Comparison of ENCODE assay signal across 33 cellular contexts in the genomic region with DNA sequence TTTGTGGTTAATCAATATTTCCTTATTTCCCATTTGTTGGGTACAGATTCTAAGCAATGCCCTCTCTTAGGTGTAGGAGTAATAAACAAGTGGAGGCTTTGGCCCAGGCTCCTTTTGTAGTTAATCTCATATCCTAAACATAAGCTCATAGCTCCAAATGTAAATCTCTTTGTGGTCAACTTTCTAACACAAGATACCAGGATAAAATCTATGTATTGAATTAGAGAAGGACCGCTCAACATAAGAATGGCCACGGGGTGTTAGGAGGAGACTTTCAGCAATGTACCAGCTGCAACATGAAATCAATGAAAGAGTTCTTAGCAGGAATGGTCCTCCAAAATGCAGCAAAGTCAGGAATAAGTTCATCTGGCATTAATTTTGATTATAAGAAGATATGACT.
"Had no signal": no experiment of that assay in that cellular context is flagged by ENCODE, and none has a peak within 500 bp of the region (broad histone marks: within the 10 kb centered on the region; RNA-seq: fewer than 3 reads in every experiment).

No MANE protein-coding gene starts in this region.

- H3K4me3 Mint-ChIP-seq: activated B cell treated with CpG ODN at 0.5 μM for 24 hours; activated CD8-positive, alpha-beta T cell treated with anti-CD3 and anti-CD28 coated beads for 36 hours; activated naive CD8-positive, alpha-beta T cell; activated T-cell treated with anti-CD3 and anti-CD28 coated beads, Interleukin-2, amount 50 U/mL, for 4 hours; activated T-helper 17 cell treated with anti-CD3 and anti-CD28 coated beads, Interleukin-2, amount 50 U/mL, for 72 hours; central memory CD8-positive, alpha-beta T cell; dendritic cell treated with granulocyte-macrophage colony-stimulating factor and Interleukin-4, amounts not matched to agents 40 ng/mL and 50 ng/mL, for 4 days; effector memory CD8-positive, alpha-beta T cell; T-helper 17 cell; T-helper 2 cell treated with Interferon-gamma antibody and Interleukin-4, amounts not matched to agents 5 μg/mL and 100 μg/mL, for 36 hours had no signal

- H3K27ac ChIP-seq: brain microvascular endothelial cell, coronary artery, dorsolateral prefrontal cortex, esophagus muscularis mucosa, foreskin keratinocyte, gastrocnemius medialis, heart left ventricle, WERI-Rb-1 had no signal

- H3K4me3 ChIP-seq: coronary artery, dorsolateral prefrontal cortex, esophagus muscularis mucosa, gastrocnemius medialis, heart left ventricle had no signal

- H3K36me3 Mint-ChIP-seq: activated naive CD8-positive, alpha-beta T cell had no signal

- H3K36me3 ChIP-seq: brain microvascular endothelial cell, esophagus muscularis mucosa, gastrocnemius medialis, heart left ventricle, WERI-Rb-1 had no signal

- H3K9me3 ChIP-seq: esophagus muscularis mucosa, gastrocnemius medialis, heart left ventricle had no signal

- H3K4me1 ChIP-seq: foreskin keratinocyte, gastrocnemius medialis, heart left ventricle had no signal

- H3K4me1 Mint-ChIP-seq: activated B cell treated with CpG ODN at 0.5 μM for 24 hours; activated T-helper 17 cell treated with anti-CD3 and anti-CD28 coated beads, Interleukin-2, amount 50 U/mL, for 72 hours; central memory CD8-positive, alpha-beta T cell; T-helper 17 cell had no signal

- H3K27me3 ChIP-seq: brain microvascular endothelial cell, dorsolateral prefrontal cortex, esophagus muscularis mucosa, foreskin keratinocyte, gastrocnemius medialis, heart left ventricle had no signal

- ATAC-seq: activated CD4-positive, CD25-positive, alpha-beta regulatory T cell treated with anti-CD3 and anti-CD28 coated beads, Interleukin-2, amount 50 U/mL, for 24 hours; activated CD8-positive, alpha-beta T cell treated with anti-CD3 and anti-CD28 coated beads for 36 hours; activated T-cell treated with anti-CD3 and anti-CD28 coated beads, Interleukin-2, amount 50 U/mL, for 4 hours; activated T-helper 17 cell treated with anti-CD3 and anti-CD28 coated beads, Interleukin-2, amount 50 U/mL, for 72 hours; effector memory CD8-positive, alpha-beta T cell; foreskin keratinocyte; gastrocnemius medialis; heart left ventricle; T-helper 17 cell had no signal

- H3K27ac Mint-ChIP-seq: activated B cell treated with CpG ODN at 0.5 μM for 24 hours; activated CD8-positive, alpha-beta T cell treated with anti-CD3 and anti-CD28 coated beads for 36 hours; activated naive CD8-positive, alpha-beta T cell; activated T-helper 17 cell treated with anti-CD3 and anti-CD28 coated beads, Interleukin-2, amount 50 U/mL, for 72 hours; dendritic cell treated with granulocyte-macrophage colony-stimulating factor and Interleukin-4, amounts not matched to agents 40 ng/mL and 50 ng/mL, for 4 days; effector memory CD8-positive, alpha-beta T cell; T-helper 17 cell; T-helper 2 cell treated with Interferon-gamma antibody and Interleukin-4, amounts not matched to agents 5 μg/mL and 100 μg/mL, for 36 hours had no signal

- H3K9me3 Mint-ChIP-seq: activated B cell treated with CpG ODN at 0.5 μM for 24 hours; activated CD8-positive, alpha-beta T cell treated with anti-CD3 and anti-CD28 coated beads for 36 hours; activated T-cell treated with anti-CD3 and anti-CD28 coated beads, Interleukin-2, amount 50 U/mL, for 4 hours; activated T-helper 17 cell treated with anti-CD3 and anti-CD28 coated beads, Interleukin-2, amount 50 U/mL, for 72 hours; dendritic cell treated with granulocyte-macrophage colony-stimulating factor and Interleukin-4, amounts not matched to agents 40 ng/mL and 50 ng/mL, for 4 days; effector memory CD8-positive, alpha-beta T cell; T-helper 2 cell treated with Interferon-gamma antibody and Interleukin-4, amounts not matched to agents 5 μg/mL and 100 μg/mL, for 36 hours had no signal

- DNase-seq: activated B cell treated with CpG ODN at 0.5 μM for 24 hours; activated CD4-positive, alpha-beta T cell treated with anti-CD3 and anti-CD28 coated beads for 48 hours; activated CD4-positive, alpha-beta T cell treated with anti-CD3 and anti-CD28 coated beads, Interleukin-2, amount 50 U/mL, for 1 hour; activated CD4-positive, alpha-beta T cell treated with anti-CD3 and anti-CD28 coated beads, Interleukin-2, amount 50 U/mL, for 48 hours; activated CD8-positive, alpha-beta memory T cell treated with anti-CD3 and anti-CD28 coated beads for 24 hours; activated CD8-positive, alpha-beta T cell treated with anti-CD3 and anti-CD28 coated beads for 36 hours; activated effector memory CD4-positive, alpha-beta T cell treated with Interleukin-2 at 50 U/mL for 16 hours; activated gamma-delta T cell treated with Interleukin-2 at 50 U/mL for 16 hours; activated naive CD4-positive, alpha-beta T cell treated with anti-CD3 and anti-CD28 coated beads, Interleukin-2, amount 50 U/mL, for 16 hours; activated naive CD4-positive, alpha-beta T cell treated with Interleukin-2 at 50 U/mL for 16 hours; activated T-cell treated with anti-CD3 and anti-CD28 coated beads, Interleukin-2, amount 50 U/mL, for 4 hours; amniotic stem cell; anterior cingulate cortex; brain microvascular endothelial cell; dorsolateral prefrontal cortex; effector CD4-positive, alpha-beta T cell; effector memory CD8-positive, alpha-beta T cell; erythroblast; foreskin keratinocyte; gastrocnemius medialis; glutamatergic neuron; heart left ventricle; T-helper 17 cell; T1000; WERI-Rb-1 had no signal

- H3K27me3 Mint-ChIP-seq: activated B cell treated with CpG ODN at 0.5 μM for 24 hours; activated CD8-positive, alpha-beta T cell treated with anti-CD3 and anti-CD28 coated beads for 36 hours; dendritic cell treated with granulocyte-macrophage colony-stimulating factor and Interleukin-4, amounts not matched to agents 40 ng/mL and 50 ng/mL, for 4 days; effector memory CD8-positive, alpha-beta T cell had no signal
